Comparison of ENCODE assay signal across 8 cellular contexts in genomic region chr15:30470594-30471365, GRCh38. TPM values are rescaled to one million over a fixed set of nuclear protein-coding genes. Genes with fewer than 3 reads are reported as not detected.
DNase-seq lines count a peak whose midpoint lies in the region; ATAC-seq and TF ChIP-seq lines count a peak whose summit lies in the region.
"Not testable (repeated sequence)": the region's sequence is repeated elsewhere in the genome, so short reads cannot be mapped to it uniquely, and the experiment has no call there.

No MANE protein-coding gene starts in this region.

- H3K9me3 Mint-ChIP-seq in activated CD8-positive, alpha-beta T cell treated with anti-CD3 and anti-CD28 coated beads for 36 hours; central memory CD8-positive, alpha-beta T cell: not testable (repeated sequence)

- TF ChIP-seq CTCF in activated CD8-positive, alpha-beta T cell treated with anti-CD3 and anti-CD28 coated beads for 36 hours (IDR thresholded peaks at IDR 0.05); lower lobe of right lung (IDR thresholded peaks at IDR 0.05); vagina (IDR thresholded peaks at IDR 0.05): not testable (repeated sequence)

- TF ChIP-seq POLR2A in vagina (IDR thresholded peaks at IDR 0.05) = not testable (repeated sequence)

- not testable (repeated sequence) for H3K36me3 ChIP-seq in lower lobe of right lung, vagina

- not testable (repeated sequence) for H3K9me3 ChIP-seq in lower lobe of right lung, vagina

- POLR2A ChIA-PET in activated CD8-positive, alpha-beta T cell treated with anti-CD3 and anti-CD28 coated beads for 36 hours (lab: Charles Lee) = not testable (repeated sequence)

- H3K4me3 Mint-ChIP-seq in activated CD8-positive, alpha-beta T cell treated with anti-CD3 and anti-CD28 coated beads for 36 hours; central memory CD8-positive, alpha-beta T cell: not testable (repeated sequence)

- H3K4me1 Mint-ChIP-seq in activated CD8-positive, alpha-beta T cell treated with anti-CD3 and anti-CD28 coated beads for 36 hours (ENCODE audit: low read depth); central memory CD8-positive, alpha-beta T cell: not testable (repeated sequence)

- H3K27ac Mint-ChIP-seq in activated CD8-positive, alpha-beta T cell treated with anti-CD3 and anti-CD28 coated beads for 36 hours; central memory CD8-positive, alpha-beta T cell (ENCODE audit: low read depth): not testable (repeated sequence)

- peak overlapping the region; percentile 69 for H3K27ac ChIP-seq in lower lobe of right lung
- H3K27ac ChIP-seq in vagina = peak overlapping the region; percentile 69

- H3K36me3 Mint-ChIP-seq in activated CD8-positive, alpha-beta T cell treated with anti-CD3 and anti-CD28 coated beads for 36 hours (ENCODE audit: low read depth); central memory CD8-positive, alpha-beta T cell (ENCODE audit: insufficient read depth): not testable (repeated sequence)

- ATAC-seq in GM18873 (IDR thresholded peaks at IDR 0.05; ENCODE audit: low FRiP score, unreplicated experiment) (peak; percentile 57), HG02610 (IDR thresholded peaks at IDR 0.05; ENCODE audit: unreplicated experiment) (peak; percentile 78), HG03565 (IDR thresholded peaks at IDR 0.05; ENCODE audit: unreplicated experiment) (peak; percentile 63), lower lobe of right lung (peak; percentile 100)
- ATAC-seq in activated CD8-positive, alpha-beta T cell treated with anti-CD3 and anti-CD28 coated beads for 36 hours = peak; percentile 86
- peak; percentile 75 for ATAC-seq in central memory CD8-positive, alpha-beta T cell (replicated peaks; ENCODE audit: extremely low read depth, poor library complexity, severe bottlenecking)

- peak; percentile 37 for DNase-seq in activated CD8-positive, alpha-beta T cell treated with anti-CD3 and anti-CD28 coated beads for 36 hours
- DNase-seq in central memory CD8-positive, alpha-beta T cell (ENCODE audit: low spot score in 2 of 2) = peak; percentile 44 to 47
- peak; percentile 68 for DNase-seq in lower lobe of right lung
- DNase-seq in stimulated activated CD4-positive, alpha-beta T cell treated with anti-CD3 and anti-CD28 coated beads, Interleukin-2, amount 100 ng/mL, for 24 hours = peak; percentile 27 to 61
- DNase-seq in vagina (ENCODE audit: extremely low spot score in 2 of 2) = not testable (repeated sequence)

- not testable (repeated sequence) for H3K4me1 ChIP-seq in lower lobe of right lung, vagina

- intact Hi-C loops in activated CD8-positive, alpha-beta T cell treated with anti-CD3 and anti-CD28 coated beads for 36 hours (cut with micrococcal nuclease); lower lobe of right lung (cut with DNase I); vagina (cut with DNase I): not testable (repeated sequence)

- H3K27me3 ChIP-seq in lower lobe of right lung (ENCODE audit: low read depth); vagina: not testable (repeated sequence)

- peak overlapping the region; percentile 43 for H3K4me3 ChIP-seq in lower lobe of right lung
- peak overlapping the region; percentile 48 to 55 for H3K4me3 ChIP-seq in vagina

- CTCF ChIA-PET in activated CD8-positive, alpha-beta T cell treated with anti-CD3 and anti-CD28 coated beads for 36 hours (lab: Charles Lee) = not testable (repeated sequence)

- not testable (repeated sequence) for H3K27me3 Mint-ChIP-seq in activated CD8-positive, alpha-beta T cell treated with anti-CD3 and anti-CD28 coated beads for 36 hours; central memory CD8-positive, alpha-beta T cell

RNA-seq across cellular contexts. Expression of gene GOLGA8R, which starts 56.7 kb away (rescaled TPM):
- total RNA-seq in activated CD8-positive, alpha-beta T cell treated with anti-CD3 and anti-CD28 coated beads for 36 hours = 1 to 10 TPM; 2.8 to 3.1 TPM
- total RNA-seq in lower lobe of right lung = 5.1 TPM
- 3.2 TPM for total RNA-seq in vagina
